1 cellular context compared by ENCODE assay signal in the genomic region with DNA sequence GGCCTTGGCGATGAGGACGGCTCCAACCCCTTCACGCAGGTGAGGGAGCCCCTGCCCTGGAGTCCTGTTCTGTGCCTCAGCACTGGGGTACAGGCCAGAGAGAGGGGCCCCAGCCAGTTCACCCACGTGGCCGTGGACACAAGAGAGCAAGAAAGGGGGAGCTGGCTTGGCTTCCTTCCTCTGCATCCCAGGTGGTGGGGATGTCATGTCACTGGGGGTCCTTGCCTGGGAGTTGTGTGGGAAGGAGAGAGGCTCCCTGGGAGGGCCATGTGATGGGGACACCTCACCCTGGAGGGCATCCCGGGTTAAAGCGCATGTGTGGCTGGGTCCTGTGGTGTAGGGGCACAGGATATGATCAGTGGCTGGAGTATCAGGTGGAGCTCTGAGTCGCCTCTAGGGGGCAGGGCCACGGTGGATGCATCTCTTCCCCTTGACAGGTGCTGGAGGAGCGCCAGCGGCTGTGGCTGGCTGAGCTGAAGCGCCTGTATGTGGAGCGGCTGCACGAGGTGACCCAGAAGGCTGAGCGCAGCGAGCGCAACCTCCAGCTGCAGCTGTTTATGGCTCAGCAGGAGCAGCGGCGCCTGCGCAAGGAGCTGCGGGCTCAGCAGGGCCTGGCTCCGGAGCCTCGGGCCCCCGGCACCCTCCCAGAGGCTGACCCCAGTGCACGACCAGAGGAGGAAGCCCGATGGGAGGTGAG.
TF ChIP-seq lines count a peak whose summit lies in the region.

No MANE protein-coding gene starts in this region.

TF ChIP-seq in HepG2, 621 proteins besides CTCF, POLR2A, EP300 and RAD21 (continued from another document and continues in another):
- TF ChIP-seq, protein P1, sequence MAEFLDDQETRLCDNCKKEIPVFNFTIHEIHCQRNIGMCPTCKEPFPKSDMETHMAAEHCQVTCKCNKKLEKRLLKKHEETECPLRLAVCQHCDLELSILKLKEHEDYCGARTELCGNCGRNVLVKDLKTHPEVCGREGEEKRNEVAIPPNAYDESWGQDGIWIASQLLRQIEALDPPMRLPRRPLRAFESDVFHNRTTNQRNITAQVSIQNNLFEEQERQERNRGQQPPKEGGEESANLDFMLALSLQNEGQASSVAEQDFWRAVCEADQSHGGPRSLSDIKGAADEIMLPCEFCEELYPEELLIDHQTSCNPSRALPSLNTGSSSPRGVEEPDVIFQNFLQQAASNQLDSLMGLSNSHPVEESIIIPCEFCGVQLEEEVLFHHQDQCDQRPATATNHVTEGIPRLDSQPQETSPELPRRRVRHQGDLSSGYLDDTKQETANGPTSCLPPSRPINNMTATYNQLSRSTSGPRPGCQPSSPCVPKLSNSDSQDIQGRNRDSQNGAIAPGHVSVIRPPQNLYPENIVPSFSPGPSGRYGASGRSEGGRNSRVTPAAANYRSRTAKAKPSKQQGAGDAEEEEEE (CRISPR knock-in tag; IDR thresholded peaks at IDR 0.05; ENCODE audit: borderline replicate concordance) = no peak
- TF ChIP-seq ZMAT3 (CRISPR knock-in tag; conservative IDR thresholded peaks at IDR 0.05) (no peak), TOPORS (CRISPR knock-in tag; IDR thresholded peaks at IDR 0.05) (no peak), CHD2 (IDR thresholded peaks at IDR 0.05; ENCODE audit: low read depth, low read length) (no peak), ZNF713 (CRISPR knock-in tag; IDR thresholded peaks at IDR 0.05) (no peak), HOXA3 (CRISPR knock-in tag; IDR thresholded peaks at IDR 0.05) (peak; percentile 36; the same call in 1 of the 2 replicates), SMC3 (IDR thresholded peaks at IDR 0.05; ENCODE audit: low read length) (peak; percentile 20; the same call in 1 of the 2 replicates), KAT8 (CRISPR knock-in tag; IDR thresholded peaks at IDR 0.05) (peak; percentile 49; the same call in 1 of the 2 replicates), ZNF605 (CRISPR knock-in tag; IDR thresholded peaks at IDR 0.05) (peak; percentile 68; the same call in 1 of the 2 replicates), CBX2 (IDR thresholded peaks at IDR 0.05; ENCODE audit: low read depth, low read length) (no peak), CBX2 (CRISPR knock-in tag; IDR thresholded peaks at IDR 0.05; ENCODE audit: low read depth) (no peak), GMEB1 (CRISPR knock-in tag; IDR thresholded peaks at IDR 0.05; ENCODE audit: borderline replicate concordance) (no peak; the same call in 1 of the 2 replicates), SATB2 (CRISPR knock-in tag; IDR thresholded peaks at IDR 0.05) (0 out of 2 replicates have a peak, but pooled peaks have one; percentile 27), ZNF496 (CRISPR knock-in tag; IDR thresholded peaks at IDR 0.05; ENCODE audit: insufficient replicate concordance) (no peak), ZNF350 (CRISPR knock-in tag; IDR thresholded peaks at IDR 0.05; ENCODE audit: borderline replicate concordance, low read depth) (peak; percentile 57; the same call in 1 of the 2 replicates), RORA (CRISPR knock-in tag; IDR thresholded peaks at IDR 0.05) (no peak), SAP130 (CRISPR knock-in tag; IDR thresholded peaks at IDR 0.05; ENCODE audit: low read depth) (peak; percentile 60; the same call in 1 of the 2 replicates), ZNF3 (CRISPR knock-in tag; IDR thresholded peaks at IDR 0.05) (no peak), SMARCC2 (IDR thresholded peaks at IDR 0.05) (no peak), ZNF225 (CRISPR knock-in tag; IDR thresholded peaks at IDR 0.05) (0 out of 2 replicates have a peak, but pooled peaks have one; percentile 24), ZNF160 (CRISPR knock-in tag; IDR thresholded peaks at IDR 0.05) (peak; percentile 62; the same call in 1 of the 2 replicates), ZMYM2 (CRISPR knock-in tag; IDR thresholded peaks at IDR 0.05) (no peak), ZNF546 (CRISPR knock-in tag; conservative IDR thresholded peaks at IDR 0.05) (no peak), MIER2 (CRISPR knock-in tag; IDR thresholded peaks at IDR 0.05) (no peak), NCOA2 (CRISPR knock-in tag; IDR thresholded peaks at IDR 0.05) (0 out of 2 replicates have a peak, but pooled peaks have one; percentile 15), NR0B2 (CRISPR knock-in tag; IDR thresholded peaks at IDR 0.05) (peak; percentile 49; the same call in 1 of the 2 replicates), MED8 (CRISPR knock-in tag; IDR thresholded peaks at IDR 0.05; ENCODE audit: insufficient replicate concordance) (no peak), ZNF224 (CRISPR knock-in tag; IDR thresholded peaks at IDR 0.05) (no peak), TEAD3 (CRISPR knock-in tag; optimal IDR thresholded peaks at IDR 0.05; ENCODE audit: borderline replicate concordance) (no peak), ZNF260 (CRISPR knock-in tag; IDR thresholded peaks at IDR 0.05; ENCODE audit: borderline replicate concordance, low read depth) (no peak), ZSCAN22 (CRISPR knock-in tag; IDR thresholded peaks at IDR 0.05) (no peak), DNMT1 (CRISPR knock-in tag; IDR thresholded peaks at IDR 0.05) (0 out of 2 replicates have a peak, but pooled peaks have one; percentile 40), POLR2AphosphoS5 (IDR thresholded peaks at IDR 0.05; ENCODE audit: low read depth, low read length) (no peak), TGIF2 (CRISPR knock-in tag; IDR thresholded peaks at IDR 0.05) (peak; percentile 85), ATRX (CRISPR knock-in tag; IDR thresholded peaks at IDR 0.05; ENCODE audit: borderline replicate concordance) (no peak), ZNF143 (CRISPR knock-in tag; IDR thresholded peaks at IDR 0.05) (peak; percentile 71; the same call in 1 of the 2 replicates), JDP2 (CRISPR knock-in tag; IDR thresholded peaks at IDR 0.05; ENCODE audit: borderline replicate concordance) (no peak), PCBP1 (IDR thresholded peaks at IDR 0.05; ENCODE audit: borderline replicate concordance, low read depth, low read length) (no peak), STAT5B (CRISPR knock-in tag; IDR thresholded peaks at IDR 0.05) (no peak), ATF6 (CRISPR knock-in tag; conservative IDR thresholded peaks at IDR 0.05) (no peak), CREM (IDR thresholded peaks at IDR 0.05) (no peak), CREM (CRISPR knock-in tag; IDR thresholded peaks at IDR 0.05) (no peak)
- TF ChIP-seq, protein P2, sequence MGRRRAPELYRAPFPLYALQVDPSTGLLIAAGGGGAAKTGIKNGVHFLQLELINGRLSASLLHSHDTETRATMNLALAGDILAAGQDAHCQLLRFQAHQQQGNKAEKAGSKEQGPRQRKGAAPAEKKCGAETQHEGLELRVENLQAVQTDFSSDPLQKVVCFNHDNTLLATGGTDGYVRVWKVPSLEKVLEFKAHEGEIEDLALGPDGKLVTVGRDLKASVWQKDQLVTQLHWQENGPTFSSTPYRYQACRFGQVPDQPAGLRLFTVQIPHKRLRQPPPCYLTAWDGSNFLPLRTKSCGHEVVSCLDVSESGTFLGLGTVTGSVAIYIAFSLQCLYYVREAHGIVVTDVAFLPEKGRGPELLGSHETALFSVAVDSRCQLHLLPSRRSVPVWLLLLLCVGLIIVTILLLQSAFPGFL (CRISPR knock-in tag; IDR thresholded peaks at IDR 0.05) = no peak
- TF ChIP-seq, protein P3, sequence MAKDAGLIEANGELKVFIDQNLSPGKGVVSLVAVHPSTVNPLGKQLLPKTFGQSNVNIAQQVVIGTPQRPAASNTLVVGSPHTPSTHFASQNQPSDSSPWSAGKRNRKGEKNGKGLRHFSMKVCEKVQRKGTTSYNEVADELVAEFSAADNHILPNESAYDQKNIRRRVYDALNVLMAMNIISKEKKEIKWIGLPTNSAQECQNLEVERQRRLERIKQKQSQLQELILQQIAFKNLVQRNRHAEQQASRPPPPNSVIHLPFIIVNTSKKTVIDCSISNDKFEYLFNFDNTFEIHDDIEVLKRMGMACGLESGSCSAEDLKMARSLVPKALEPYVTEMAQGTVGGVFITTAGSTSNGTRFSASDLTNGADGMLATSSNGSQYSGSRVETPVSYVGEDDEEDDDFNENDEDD (CRISPR knock-in tag; IDR thresholded peaks at IDR 0.05; ENCODE audit: borderline replicate concordance) = peak; percentile 21; the same call in 1 of the 2 replicates
- TF ChIP-seq, protein P4, sequence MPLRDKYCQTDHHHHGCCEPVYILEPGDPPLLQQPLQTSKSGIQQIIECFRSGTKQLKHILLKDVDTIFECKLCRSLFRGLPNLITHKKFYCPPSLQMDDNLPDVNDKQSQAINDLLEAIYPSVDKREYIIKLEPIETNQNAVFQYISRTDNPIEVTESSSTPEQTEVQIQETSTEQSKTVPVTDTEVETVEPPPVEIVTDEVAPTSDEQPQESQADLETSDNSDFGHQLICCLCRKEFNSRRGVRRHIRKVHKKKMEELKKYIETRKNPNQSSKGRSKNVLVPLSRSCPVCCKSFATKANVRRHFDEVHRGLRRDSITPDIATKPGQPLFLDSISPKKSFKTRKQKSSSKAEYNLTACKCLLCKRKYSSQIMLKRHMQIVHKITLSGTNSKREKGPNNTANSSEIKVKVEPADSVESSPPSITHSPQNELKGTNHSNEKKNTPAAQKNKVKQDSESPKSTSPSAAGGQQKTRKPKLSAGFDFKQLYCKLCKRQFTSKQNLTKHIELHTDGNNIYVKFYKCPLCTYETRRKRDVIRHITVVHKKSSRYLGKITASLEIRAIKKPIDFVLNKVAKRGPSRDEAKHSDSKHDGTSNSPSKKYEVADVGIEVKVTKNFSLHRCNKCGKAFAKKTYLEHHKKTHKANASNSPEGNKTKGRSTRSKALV (CRISPR knock-in tag; IDR thresholded peaks at IDR 0.05) = peak; percentile 94
- TF ChIP-seq, protein P5, sequence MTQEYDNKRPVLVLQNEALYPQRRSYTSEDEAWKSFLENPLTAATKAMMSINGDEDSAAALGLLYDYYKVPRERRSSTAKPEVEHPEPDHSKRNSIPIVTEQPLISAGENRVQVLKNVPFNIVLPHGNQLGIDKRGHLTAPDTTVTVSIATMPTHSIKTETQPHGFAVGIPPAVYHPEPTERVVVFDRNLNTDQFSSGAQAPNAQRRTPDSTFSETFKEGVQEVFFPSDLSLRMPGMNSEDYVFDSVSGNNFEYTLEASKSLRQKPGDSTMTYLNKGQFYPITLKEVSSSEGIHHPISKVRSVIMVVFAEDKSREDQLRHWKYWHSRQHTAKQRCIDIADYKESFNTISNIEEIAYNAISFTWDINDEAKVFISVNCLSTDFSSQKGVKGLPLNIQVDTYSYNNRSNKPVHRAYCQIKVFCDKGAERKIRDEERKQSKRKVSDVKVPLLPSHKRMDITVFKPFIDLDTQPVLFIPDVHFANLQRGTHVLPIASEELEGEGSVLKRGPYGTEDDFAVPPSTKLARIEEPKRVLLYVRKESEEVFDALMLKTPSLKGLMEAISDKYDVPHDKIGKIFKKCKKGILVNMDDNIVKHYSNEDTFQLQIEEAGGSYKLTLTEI (CRISPR knock-in tag; conservative IDR thresholded peaks at IDR 0.05) = no peak
- TF ChIP-seq, protein P6, sequence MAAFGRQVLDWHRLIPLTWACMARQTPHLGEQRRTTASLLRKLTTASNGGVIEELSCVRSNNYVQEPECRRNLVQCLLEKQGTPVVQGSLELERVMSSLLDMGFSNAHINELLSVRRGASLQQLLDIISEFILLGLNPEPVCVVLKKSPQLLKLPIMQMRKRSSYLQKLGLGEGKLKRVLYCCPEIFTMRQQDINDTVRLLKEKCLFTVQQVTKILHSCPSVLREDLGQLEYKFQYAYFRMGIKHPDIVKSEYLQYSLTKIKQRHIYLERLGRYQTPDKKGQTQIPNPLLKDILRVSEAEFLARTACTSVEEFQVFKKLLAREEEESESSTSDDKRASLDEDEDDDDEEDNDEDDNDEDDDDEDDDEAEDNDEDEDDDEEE (CRISPR knock-in tag; IDR thresholded peaks at IDR 0.05) = no peak
- TF ChIP-seq, protein P7, sequence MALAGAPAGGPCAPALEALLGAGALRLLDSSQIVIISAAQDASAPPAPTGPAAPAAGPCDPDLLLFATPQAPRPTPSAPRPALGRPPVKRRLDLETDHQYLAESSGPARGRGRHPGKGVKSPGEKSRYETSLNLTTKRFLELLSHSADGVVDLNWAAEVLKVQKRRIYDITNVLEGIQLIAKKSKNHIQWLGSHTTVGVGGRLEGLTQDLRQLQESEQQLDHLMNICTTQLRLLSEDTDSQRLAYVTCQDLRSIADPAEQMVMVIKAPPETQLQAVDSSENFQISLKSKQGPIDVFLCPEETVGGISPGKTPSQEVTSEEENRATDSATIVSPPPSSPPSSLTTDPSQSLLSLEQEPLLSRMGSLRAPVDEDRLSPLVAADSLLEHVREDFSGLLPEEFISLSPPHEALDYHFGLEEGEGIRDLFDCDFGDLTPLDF (CRISPR knock-in tag; IDR thresholded peaks at IDR 0.05) = no peak
- TF ChIP-seq, protein P8, sequence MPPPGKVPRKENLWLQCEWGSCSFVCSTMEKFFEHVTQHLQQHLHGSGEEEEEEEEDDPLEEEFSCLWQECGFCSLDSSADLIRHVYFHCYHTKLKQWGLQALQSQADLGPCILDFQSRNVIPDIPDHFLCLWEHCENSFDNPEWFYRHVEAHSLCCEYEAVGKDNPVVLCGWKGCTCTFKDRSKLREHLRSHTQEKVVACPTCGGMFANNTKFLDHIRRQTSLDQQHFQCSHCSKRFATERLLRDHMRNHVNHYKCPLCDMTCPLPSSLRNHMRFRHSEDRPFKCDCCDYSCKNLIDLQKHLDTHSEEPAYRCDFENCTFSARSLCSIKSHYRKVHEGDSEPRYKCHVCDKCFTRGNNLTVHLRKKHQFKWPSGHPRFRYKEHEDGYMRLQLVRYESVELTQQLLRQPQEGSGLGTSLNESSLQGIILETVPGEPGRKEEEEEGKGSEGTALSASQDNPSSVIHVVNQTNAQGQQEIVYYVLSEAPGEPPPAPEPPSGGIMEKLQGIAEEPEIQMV (CRISPR knock-in tag; IDR thresholded peaks at IDR 0.05; ENCODE audit: low read depth) = no peak
